13 cellular contexts compared by ENCODE assay signal in the genomic region with DNA sequence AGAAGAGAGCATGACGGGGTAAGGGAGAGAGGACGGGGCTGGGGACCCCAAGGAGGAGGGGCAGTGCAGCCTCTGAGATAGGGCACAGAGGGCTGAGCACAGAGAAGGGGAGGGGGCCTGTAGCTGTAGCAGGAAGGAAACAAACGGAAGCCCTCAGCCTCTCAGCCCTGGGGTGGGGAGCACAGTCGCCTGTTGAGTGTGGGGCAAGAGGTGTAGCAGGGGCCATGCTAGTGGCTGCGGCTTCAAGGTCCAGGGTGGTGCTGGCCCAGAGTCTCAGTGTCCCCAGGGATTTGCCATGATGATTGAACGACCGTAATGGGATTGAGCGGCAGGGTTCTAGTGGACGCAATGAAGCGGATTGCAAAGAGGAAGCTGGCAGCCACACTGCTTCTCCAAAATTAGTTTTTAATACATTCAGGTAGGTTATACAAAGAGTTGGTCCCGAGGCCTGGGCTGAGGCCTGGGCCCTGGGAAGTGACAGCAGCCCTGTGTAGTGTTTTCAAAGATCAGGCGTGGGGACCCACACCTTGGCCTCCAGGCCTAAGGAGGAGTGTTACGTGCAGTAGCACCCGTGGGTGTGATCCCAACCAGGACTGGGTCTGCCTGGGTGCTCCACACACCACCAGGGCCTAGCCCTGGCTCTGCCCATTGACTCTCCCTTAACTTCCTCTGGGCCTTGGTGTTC. TPM values are rescaled to one million over a fixed set of nuclear protein-coding genes. Genes with fewer than 3 reads are reported as not detected.
DNase-seq lines count a peak whose midpoint lies in the region; ATAC-seq and TF ChIP-seq lines count a peak whose summit lies in the region.
"Had no signal": no experiment of that assay in that cellular context is flagged by ENCODE, and none has a peak within 500 bp of the region (broad histone marks: within the 10 kb centered on the region; RNA-seq: fewer than 3 reads in every experiment).

No MANE protein-coding gene starts in this region.

- H3K27ac ChIP-seq in ovary = peak overlapping the region in 1 of 2 donors; percentile 38
- H3K27ac ChIP-seq in vagina = peak overlapping the region; percentile 91

- TF ChIP-seq POLR2A in ovary (IDR thresholded peaks at IDR 0.05) = no peak
- TF ChIP-seq POLR2A in vagina (IDR thresholded peaks at IDR 0.05) = no peak

- TF ChIP-seq CTCF in ovary (IDR thresholded peaks at IDR 0.05) (no peak), vagina (IDR thresholded peaks at IDR 0.05) (no peak)

- no peak for TF ChIP-seq EP300 in ovary (IDR thresholded peaks at IDR 0.05)

- H3K4me3 ChIP-seq in ovary (no peak overlapping the region), vagina (no peak overlapping the region)

- H3K36me3 ChIP-seq in ovary (no peaks in the 10 kb centered on the region), vagina (peaks cover 0 to 26% of the 10 kb centered on the region in 2 donors)

- H3K9me3 ChIP-seq in ovary (no peaks in the 10 kb centered on the region), vagina (no peaks in the 10 kb centered on the region)

- H3K4me1 ChIP-seq in ovary (ENCODE audit: insufficient read depth) = peaks cover 21% of the 10 kb centered on the region
- peaks cover 46% of the 10 kb centered on the region for H3K4me1 ChIP-seq in vagina

- no peak for ATAC-seq in HG03520 (IDR thresholded peaks at IDR 0.05; ENCODE audit: unreplicated experiment)
- ATAC-seq in esophagus mucosa = no peak
- ATAC-seq: effector memory CD8-positive, alpha-beta T cell had no signal

- H3K27me3 ChIP-seq in ovary (no peaks in the 10 kb centered on the region), vagina (no peaks in the 10 kb centered on the region)

- DNase-seq in activated effector memory CD4-positive, alpha-beta T cell treated with anti-CD3 and anti-CD28 coated beads, Interleukin-2, amount 50 U/mL, for 16 hours = peak; percentile 46
- DNase-seq in activated effector memory CD4-positive, alpha-beta T cell treated with Interleukin-2 at 50 U/mL for 16 hours = no peak
- peak; percentile 63 for DNase-seq in cardiac septum (ENCODE audit: low spot score)
- DNase-seq in ovary = peak in 4 of 5 donors; percentile 8 to 26 (median 20)
- peak in 1 of 2 donors; percentile 74 for DNase-seq in vagina (ENCODE audit: extremely low spot score in 2 of 2)
- no peak for DNase-seq in LoVo (ENCODE audit: low spot score)
- DNase-seq: activated CD4-positive, alpha-beta T cell treated with anti-CD3 and anti-CD28 coated beads, Interleukin-2, amount 10 ng/mL, durations not matched to agents 24 days and 14 days; effector memory CD8-positive, alpha-beta T cell; foreskin melanocyte; NCI-H2029; NCI-H774 had no signal

- intact Hi-C loops in cardiac septum (cut with DNase I) = no loop called here
- intact Hi-C loops in ovary (cut with DNase I) = no loop called here
- intact Hi-C loops in vagina (cut with DNase I) = no loop called here

- 82 to 88% (median 83%) methylated on average over 14 of the region's 14 CpGs for WGBS in ovary, 3 donors

RNA-seq across cellular contexts. Expression of gene LRRC32, which starts 13.3 kb away (rescaled TPM):
- total RNA-seq in cardiac septum (33.5 TPM), ovary (10 to 100 TPM in 5 of 7 donors, 1 to 10 TPM in 2; 3.2 to 47.1 (median 29.5) TPM), vagina (66.3 TPM), esophagus mucosa (9.0 TPM)
- 10 to 100 TPM; 19.4 to 39.9 TPM for polyA plus RNA-seq in ovary

Comparison
In these comparisons a context has a peak if more than half of its experiments do, and no peak if none do; other contexts are left out.
1. DNase-seq: peak in activated effector memory CD4-positive, alpha-beta T cell treated with anti-CD3 and anti-CD28 coated beads, Interleukin-2, amount 50 U/mL, for 16 hours (single experiment), cardiac septum (single experiment) and ovary (4 of 5); none in activated effector memory CD4-positive, alpha-beta T cell treated with Interleukin-2 at 50 U/mL for 16 hours (single experiment) and LoVo (single experiment).